19 cellular contexts compared by ENCODE assay signal in genomic region chr9:37239224-37239859, GRCh38.
DNase-seq lines count a peak whose midpoint lies in the region; ATAC-seq, FAIRE-seq and TF ChIP-seq lines count a peak whose summit lies in the region.
"Had no signal": no experiment of that assay in that cellular context is flagged by ENCODE, and none has a peak within 500 bp of the region (broad histone marks: within the 10 kb centered on the region; RNA-seq: fewer than 3 reads in every experiment).

No MANE protein-coding gene starts in this region.

- FAIRE-seq in H54 (lab: Jason Lieb, UNC): peak; percentile 48
- peak; percentile 45 for FAIRE-seq in islet of Langerhans (lab: Jason Lieb, UNC)
- FAIRE-seq: TTC549 had no signal

- no peak overlapping the region for H3K4me3 ChIP-seq in smooth muscle cell
- H3K4me3 ChIP-seq: colonic mucosa, thyroid gland had no signal

- DNase-seq in DMS53 (lab: John Stamatoyannopoulos, UW) (peak; percentile 73), H54 (ENCODE audit: insufficient read length, low spot score) (no peak), NCI-H69 (lab: John Stamatoyannopoulos, UW) (peak; percentile 40), smooth muscle cell (lab: John Stamatoyannopoulos, UW; ENCODE audit: unreplicated experiment) (no peak), NCI-H526 (lab: John Stamatoyannopoulos, UW) (no peak)
- DNase-seq: activated CD4-positive, alpha-beta T cell treated with anti-CD3 and anti-CD28 coated beads, Interleukin-2, amount 50 U/mL, for 48 hours; activated naive CD4-positive, alpha-beta T cell treated with Interleukin-2 at 50 U/mL for 16 hours; colonic mucosa; DMS79; left cardiac atrium; NCI-H1092 treated with DMSO at 0.1 percent for 48 hours; PC-3; SK-N-SH; stimulated activated CD4-positive, alpha-beta T cell treated with anti-CD3 and anti-CD28 coated beads, Interleukin-12 subunit alpha, Interleukin-12 subunit beta, amount 100 ng/mL, for 4 hours; thyroid gland had no signal

- H3K9ac ChIP-seq in smooth muscle cell (ENCODE audit: low read depth): no peak overlapping the region
- H3K9ac ChIP-seq: SK-N-SH had no signal

- H3K4me1 ChIP-seq in smooth muscle cell (ENCODE audit: low read depth): peaks cover 5% of the 10 kb centered on the region
- H3K4me1 ChIP-seq: colonic mucosa had no signal

- no peak overlapping the region for H3K4me2 ChIP-seq in smooth muscle cell
- H3K4me2 ChIP-seq: SK-N-SH had no signal

- peaks cover 25% of the 10 kb centered on the region for H3K79me2 ChIP-seq in smooth muscle cell (ENCODE audit: low read depth)

- no peaks in the 10 kb centered on the region for H3K9me3 ChIP-seq in smooth muscle cell (replicated peaks; ENCODE audit: low read depth)
- H3K9me3 ChIP-seq: colonic mucosa, SK-N-SH, thyroid gland had no signal

- 89% methylated on average over 4 of the region's 4 CpGs for WGBS in smooth muscle cell (ENCODE audit: low lambda C conversion rate)

- no peak for TF ChIP-seq POLR2A in H54 (IDR thresholded peaks at IDR 0.05; ENCODE audit: low read depth, low read length)

- H3K27ac ChIP-seq in smooth muscle cell (ENCODE audit: low read depth): no peak overlapping the region
- H3K27ac ChIP-seq: colonic mucosa, thyroid gland had no signal

- H2AFZ ChIP-seq in smooth muscle cell (ENCODE audit: low read depth): no peak overlapping the region

- no peak for TF ChIP-seq CTCF in smooth muscle cell (IDR thresholded peaks at IDR 0.05; ENCODE audit: borderline replicate concordance, insufficient read depth, poor library complexity, severe bottlenecking)

- peaks cover 82% of the 10 kb centered on the region for H4K20me1 ChIP-seq in smooth muscle cell (ENCODE audit: low read depth)

- no peaks in the 10 kb centered on the region for H3K36me3 ChIP-seq in smooth muscle cell (ENCODE audit: low read depth)
- H3K36me3 ChIP-seq: colonic mucosa, thyroid gland had no signal

- no peaks in the 10 kb centered on the region for H3F3A ChIP-seq in smooth muscle cell (ENCODE audit: low read depth)

- no peak for ATAC-seq in HG02870 (IDR thresholded peaks at IDR 0.05; ENCODE audit: unreplicated experiment)
- ATAC-seq: left cardiac atrium; PC-3; stimulated activated effector memory CD8-positive, alpha-beta T cell treated with anti-CD3 and anti-CD28 coated beads, Interleukin-12 subunit alpha, Interleukin-12 subunit beta, amount 100 ng/mL, for 72 hours had no signal

- no peaks in the 10 kb centered on the region for H3K27me3 ChIP-seq in smooth muscle cell (ENCODE audit: low read depth)
- H3K27me3 ChIP-seq: colonic mucosa, thyroid gland had no signal

Comparison
In these comparisons a context has a peak if more than half of its experiments do, and no peak if none do; other contexts are left out.
1. DNase-seq: peak in DMS53 (single experiment) and NCI-H69 (single experiment); none in H54 (single experiment), smooth muscle cell (single experiment) and NCI-H526 (0 of 2).